Comparison of ENCODE assay signal across 30 cellular contexts in the genomic region with DNA sequence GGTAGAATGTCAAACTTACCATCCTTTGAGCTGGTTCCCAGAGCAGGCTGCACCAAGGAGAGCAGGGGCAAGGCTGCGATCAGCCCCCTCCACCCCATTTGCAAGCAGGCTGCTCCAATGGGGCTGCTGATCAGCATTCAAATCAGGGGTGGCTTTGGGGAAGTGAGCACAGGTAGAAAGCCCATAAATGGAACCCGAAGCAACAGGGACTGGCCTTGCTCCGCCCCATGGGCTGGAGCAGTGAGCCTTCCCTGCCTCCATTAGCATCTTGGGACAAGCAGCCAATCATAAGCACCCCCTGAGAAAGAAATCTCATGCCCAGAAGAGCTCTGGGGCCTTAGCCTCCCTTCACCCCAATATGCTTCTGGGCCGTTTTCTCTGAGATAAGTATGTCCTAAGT.
"Had no signal": no experiment of that assay in that cellular context is flagged by ENCODE, and none has a peak within 500 bp of the region (broad histone marks: within the 10 kb centered on the region; RNA-seq: fewer than 3 reads in every experiment).

No MANE protein-coding gene starts in this region.

- H3K27me3 ChIP-seq: esophagus muscularis mucosa, foreskin keratinocyte, heart left ventricle, right atrium auricular region, stomach, thyroid gland had no signal

- H3K9me3 Mint-ChIP-seq: activated CD4-positive, alpha-beta memory T cell treated with anti-CD3 and anti-CD28 coated beads, Interleukin-2, amount 10 ng/mL, durations not matched to agents 7 days and 5 days; activated CD4-positive, alpha-beta T cell treated with anti-CD3 and anti-CD28 coated beads, Interleukin-2, amount 10 ng/mL, durations not matched to agents 7 days and 5 days; central memory CD8-positive, alpha-beta T cell; naive thymus-derived CD8-positive, alpha-beta T cell; neural crest cell; stimulated activated naive B cell treated with anti-CD40 and anti-IgM and Interleukin-4, amounts not matched to agents 10 μg/mL and 1 μg/mL and 100 μg/mL, for 72 hours; T-helper 2 cell treated with Interferon-gamma antibody and Interleukin-4, amounts not matched to agents 5 μg/mL and 100 μg/mL, for 36 hours had no signal

- H3K9me3 ChIP-seq: esophagus muscularis mucosa, heart left ventricle, right atrium auricular region, stomach, thyroid gland had no signal

- H3K27ac ChIP-seq: esophagus muscularis mucosa, foreskin keratinocyte, parathyroid adenoma, right atrium auricular region, thyroid gland had no signal

- ATAC-seq: foreskin keratinocyte; heart left ventricle; left cardiac atrium; naive thymus-derived CD8-positive, alpha-beta T cell; stimulated activated naive B cell treated with anti-CD40 and anti-IgM and Interleukin-4, amounts not matched to agents 10 μg/mL and 1 μg/mL and 100 μg/mL, for 72 hours had no signal

- H3K27ac Mint-ChIP-seq: activated CD4-positive, alpha-beta memory T cell treated with anti-CD3 and anti-CD28 coated beads, Interleukin-2, amount 10 ng/mL, durations not matched to agents 7 days and 5 days; activated CD4-positive, alpha-beta T cell treated with anti-CD3 and anti-CD28 coated beads, Interleukin-2, amount 10 ng/mL, durations not matched to agents 7 days and 5 days; activated naive CD8-positive, alpha-beta T cell; stimulated activated naive B cell treated with anti-CD40 and anti-IgM and Interleukin-4, amounts not matched to agents 10 μg/mL and 1 μg/mL and 100 μg/mL, for 72 hours; T-helper 2 cell treated with Interferon-gamma antibody and Interleukin-4, amounts not matched to agents 5 μg/mL and 100 μg/mL, for 36 hours had no signal

- H3K4me3 Mint-ChIP-seq: activated CD4-positive, alpha-beta memory T cell treated with anti-CD3 and anti-CD28 coated beads, Interleukin-2, amount 10 ng/mL, durations not matched to agents 7 days and 5 days; activated CD4-positive, alpha-beta T cell treated with anti-CD3 and anti-CD28 coated beads, Interleukin-2, amount 10 ng/mL, durations not matched to agents 7 days and 5 days; activated naive CD8-positive, alpha-beta T cell; central memory CD8-positive, alpha-beta T cell; naive thymus-derived CD8-positive, alpha-beta T cell; neural crest cell; stimulated activated naive B cell treated with anti-CD40 and anti-IgM and Interleukin-4, amounts not matched to agents 10 μg/mL and 1 μg/mL and 100 μg/mL, for 72 hours; T-helper 2 cell treated with Interferon-gamma antibody and Interleukin-4, amounts not matched to agents 5 μg/mL and 100 μg/mL, for 36 hours had no signal

- H3K27me3 Mint-ChIP-seq: activated CD4-positive, alpha-beta memory T cell treated with anti-CD3 and anti-CD28 coated beads, Interleukin-2, amount 10 ng/mL, durations not matched to agents 7 days and 5 days; activated CD4-positive, alpha-beta T cell treated with anti-CD3 and anti-CD28 coated beads, Interleukin-2, amount 10 ng/mL, durations not matched to agents 7 days and 5 days; activated naive CD8-positive, alpha-beta T cell; central memory CD8-positive, alpha-beta T cell; naive thymus-derived CD8-positive, alpha-beta T cell; stimulated activated naive B cell treated with anti-CD40 and anti-IgM and Interleukin-4, amounts not matched to agents 10 μg/mL and 1 μg/mL and 100 μg/mL, for 72 hours had no signal

- H2AFZ ChIP-seq: parathyroid adenoma had no signal

- H3K4me3 ChIP-seq: esophagus muscularis mucosa, heart left ventricle, right atrium auricular region, stomach, thyroid gland had no signal

- H3K4me1 Mint-ChIP-seq: activated CD4-positive, alpha-beta T cell treated with anti-CD3 and anti-CD28 coated beads, Interleukin-2, amount 10 ng/mL, durations not matched to agents 7 days and 5 days; central memory CD8-positive, alpha-beta T cell had no signal

- H3K4me1 ChIP-seq: foreskin keratinocyte, thyroid gland had no signal

- FAIRE-seq: bronchial epithelial cell, colon, keratinocyte had no signal

- DNase-seq: activated CD4-positive, alpha-beta memory T cell treated with anti-CD3 and anti-CD28 coated beads, Interleukin-2, amount 10 ng/mL, durations not matched to agents 7 days and 5 days; activated CD4-positive, alpha-beta T cell treated with anti-CD3 and anti-CD28 coated beads, Interleukin-2, amount 10 ng/mL, durations not matched to agents 7 days and 5 days; activated CD4-positive, CD25-positive, alpha-beta regulatory T cell treated with anti-CD3 and anti-CD28 coated beads, Interleukin-2, amount 50 U/mL, for 72 hours; activated effector memory CD4-positive, alpha-beta T cell treated with Interleukin-2 at 50 U/mL for 16 hours; activated naive CD4-positive, alpha-beta T cell treated with Interleukin-2 at 50 U/mL for 16 hours; anterior cingulate cortex; dermis blood vessel endothelial cell; effector CD4-positive, alpha-beta T cell; foreskin keratinocyte; heart left ventricle; left cardiac atrium; midbrain; naive thymus-derived CD8-positive, alpha-beta T cell; occipital lobe; stimulated activated CD4-positive, alpha-beta T cell treated with anti-CD3 and anti-CD28 coated beads, Interleukin-15, amount 100 ng/mL, for 24 hours; stimulated activated CD4-positive, alpha-beta T cell treated with anti-CD3 and anti-CD28 coated beads, Interleukin-2, amount 100 ng/mL, for 24 hours; stimulated activated naive B cell treated with anti-CD40 and anti-IgM and Interleukin-4, amounts not matched to agents 10 μg/mL and 1 μg/mL and 100 μg/mL, for 72 hours; stomach; T-helper 1 cell; thyroid gland had no signal

- H3K79me2 ChIP-seq: parathyroid adenoma had no signal
